25 cellular contexts compared by ENCODE assay signal in the genomic region with DNA sequence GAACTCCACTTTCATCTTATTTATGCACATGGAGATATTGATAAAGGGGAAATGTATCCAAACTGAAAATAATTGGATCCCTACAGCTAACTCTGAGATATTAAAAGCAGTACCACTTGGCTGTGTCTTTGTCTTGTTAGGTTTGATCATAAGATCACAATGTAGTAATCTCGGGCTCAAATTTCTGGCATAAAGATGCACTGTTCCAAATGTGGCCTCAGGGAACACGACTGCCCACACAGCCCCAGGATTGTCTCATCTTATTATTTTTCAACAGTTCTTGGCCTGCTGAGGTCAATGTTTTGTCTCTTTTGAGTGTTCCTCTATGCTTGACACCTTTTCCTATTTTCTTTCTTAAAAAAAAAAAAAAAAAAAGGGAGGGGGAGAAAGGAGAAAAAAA.
DNase-seq lines count a peak whose midpoint lies in the region; FAIRE-seq and TF ChIP-seq lines count a peak whose summit lies in the region.
"Had no signal": no experiment of that assay in that cellular context is flagged by ENCODE, and none has a peak within 500 bp of the region (broad histone marks: within the 10 kb centered on the region; RNA-seq: fewer than 3 reads in every experiment).

No MANE protein-coding gene starts in this region.

- H3K27ac ChIP-seq in iPS-18a (ENCODE audit: low read length): no peak overlapping the region
- H3K27ac ChIP-seq: 22Rv1, heart left ventricle, SJSA1 had no signal

- H3K27ac Mint-ChIP-seq in brain (peak overlapping the region in 3 of 5 experiments; percentile 16 to 58 (median 17)), immature natural killer cell (no peak overlapping the region)
- H3K27ac Mint-ChIP-seq: activated T-cell treated with anti-CD3 and anti-CD28 coated beads, Interleukin-2, amount 50 U/mL, for 72 hours; CD4-positive, CD25-positive, alpha-beta regulatory T cell; naive thymus-derived CD8-positive, alpha-beta T cell; T-helper 1 cell treated with Interleukin-12 subunit alpha and Interleukin-12 subunit beta and Interleukin-4 antibody, amounts not matched to agents 30 μg/mL and 1 μg/mL, for 36 hours had no signal

- FAIRE-seq in D721Med (lab: Jason Lieb, UNC): no peak

- DNase-seq in NCI-H146 (lab: John Stamatoyannopoulos, UW) (peak; percentile 44), NCI-H146 treated with DMSO at 0.1 percent for 48 hours (lab: John Stamatoyannopoulos, UW; ENCODE audit: unreplicated experiment) (no peak), superior temporal gyrus (ENCODE audit: extremely low spot score) (peak; percentile 22), immature natural killer cell (no peak), GM20000 (ENCODE audit: low spot score) (no peak), D721Med (ENCODE audit: insufficient read length, low spot score) (no peak)
- DNase-seq: activated CD4-positive, alpha-beta T cell treated with anti-CD3 and anti-CD28 coated beads for 48 hours; activated naive CD4-positive, alpha-beta T cell treated with Interleukin-2 at 50 U/mL for 16 hours; activated T-cell treated with anti-CD3 and anti-CD28 coated beads, Interleukin-2, amount 50 U/mL, for 72 hours; amniotic stem cell; CD4-positive, CD25-positive, alpha-beta regulatory T cell; cortex of kidney; DMS 273 treated with DMSO at 0.1 percent for 48 hours; heart left ventricle; mesenchymal stem cell; naive thymus-derived CD8-positive, alpha-beta T cell; NCI-H2171; NCI-H510A treated with DMSO at 0.1 percent for 48 hours; stimulated activated CD4-positive, alpha-beta T cell treated with anti-CD3 and anti-CD28 coated beads, Interleukin-4, amount 100 ng/mL, for 4 hours; stimulated activated naive CD4-positive, alpha-beta T cell treated with Interleukin-2 at 50 U/mL for 16 hours had no signal

- H3K4me1 ChIP-seq in iPS-18a (ENCODE audit: control insufficient read depth, low read depth, low read length): peaks cover 37% of the 10 kb centered on the region
- H3K4me1 ChIP-seq: heart left ventricle, SJSA1 had no signal

- H3K4me3 ChIP-seq in iPS-18a (ENCODE audit: low read length): peak overlapping the region; percentile 38
- H3K4me3 ChIP-seq: heart left ventricle, SJSA1 had no signal

- H3K27me3 Mint-ChIP-seq in brain (peaks cover 4% of the 10 kb centered on the region), immature natural killer cell (ENCODE audit: low read depth in 3 of 3) (peaks cover 4 to 8% (median 4%) of the 10 kb centered on the region in 3 donors)

- peaks cover 4% of the 10 kb centered on the region for H3K9me3 ChIP-seq in iPS-18a (ENCODE audit: control insufficient read depth, low read depth, low read length)

- no peak overlapping the region for H3K9ac ChIP-seq in iPS-18a (ENCODE audit: low read length)

- TF ChIP-seq CTCF in brain (conservative IDR thresholded peaks at IDR 0.05): no peak
- TF ChIP-seq CTCF in GM20000 (IDR thresholded peaks at IDR 0.05; ENCODE audit: extremely low read depth, missing control alignments): no peak
- TF ChIP-seq CTCF in D721Med (IDR thresholded peaks at IDR 0.05; ENCODE audit: insufficient read depth, missing control alignments): no peak

- peaks cover 67% of the 10 kb centered on the region for H3K36me3 Mint-ChIP-seq in brain
- peaks cover 14 to 20% (median 20%) of the 10 kb centered on the region in 3 donors for H3K36me3 Mint-ChIP-seq in immature natural killer cell
- H3K36me3 Mint-ChIP-seq: CD4-positive, CD25-positive, alpha-beta regulatory T cell; naive thymus-derived CD8-positive, alpha-beta T cell had no signal

- H3K9me3 Mint-ChIP-seq in brain: peaks cover 7 to 21% (median 12%) of the 10 kb centered on the region in 5 experiments
- no peaks in the 10 kb centered on the region for H3K9me3 Mint-ChIP-seq in immature natural killer cell
- H3K9me3 Mint-ChIP-seq: T-helper 1 cell treated with Interleukin-12 subunit alpha and Interleukin-12 subunit beta and Interleukin-4 antibody, amounts not matched to agents 30 μg/mL and 1 μg/mL, for 36 hours had no signal

- H3K4me1 Mint-ChIP-seq in brain (peaks cover 48% of the 10 kb centered on the region), immature natural killer cell (peaks cover 9 to 20% of the 10 kb centered on the region in 2 donors)

- H3K4me3 Mint-ChIP-seq in brain (peak overlapping the region in 3 of 5 experiments; percentile 4 to 39 (median 28)), immature natural killer cell (no peak overlapping the region)
- H3K4me3 Mint-ChIP-seq: activated T-cell treated with anti-CD3 and anti-CD28 coated beads, Interleukin-2, amount 50 U/mL, for 72 hours; CD4-positive, CD25-positive, alpha-beta regulatory T cell; naive thymus-derived CD8-positive, alpha-beta T cell; T-helper 1 cell treated with Interleukin-12 subunit alpha and Interleukin-12 subunit beta and Interleukin-4 antibody, amounts not matched to agents 30 μg/mL and 1 μg/mL, for 36 hours had no signal

- no peaks in the 10 kb centered on the region for H3K36me3 ChIP-seq in iPS-18a (ENCODE audit: control insufficient read depth, low read depth, low read length)

- H3K27me3 ChIP-seq in iPS-18a (ENCODE audit: control insufficient read depth, insufficient read depth, low read length): peaks cover 52% of the 10 kb centered on the region
- H3K27me3 ChIP-seq: heart left ventricle, SJSA1 had no signal

Comparison
In these comparisons a context has a peak if more than half of its experiments do, and no peak if none do; other contexts are left out.
1. DNase-seq: peak in NCI-H146 (single experiment) and superior temporal gyrus (single experiment); none in NCI-H146 treated with DMSO at 0.1 percent for 48 hours (single experiment), immature natural killer cell (0 of 3), GM20000 (single experiment) and D721Med (single experiment).
2. H3K27ac Mint-ChIP-seq: peak in brain (3 of 5); none in immature natural killer cell (0 of 6).
3. H3K4me3 Mint-ChIP-seq: peak in brain (3 of 5); none in immature natural killer cell (0 of 5).